Comparison of ENCODE assay signal across 24 cellular contexts in the genomic region with DNA sequence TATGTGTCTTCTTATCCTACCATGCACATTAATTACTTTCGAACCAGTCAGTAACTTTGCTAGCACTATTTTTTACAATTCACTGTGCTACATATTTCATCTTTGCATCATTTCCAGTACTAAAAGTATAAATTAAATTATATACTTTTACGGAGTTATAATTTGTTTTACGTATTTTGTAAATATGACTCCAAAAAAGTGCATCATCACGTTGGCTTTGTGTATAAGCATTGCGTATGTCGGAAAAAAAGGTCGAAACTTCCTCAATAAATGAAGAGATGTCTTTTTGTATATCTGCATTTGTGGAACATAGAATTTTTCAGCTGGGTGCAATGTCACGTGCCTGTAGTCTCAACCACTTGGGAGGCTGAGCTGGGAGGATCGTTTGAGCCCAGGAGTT.
"Had no signal": no experiment of that assay in that cellular context is flagged by ENCODE, and none has a peak within 500 bp of the region (broad histone marks: within the 10 kb centered on the region; RNA-seq: fewer than 3 reads in every experiment).

No MANE protein-coding gene starts in this region.

- H3K9me3 Mint-ChIP-seq: mesothelial cell of epicardium had no signal

- H3K27me3 Mint-ChIP-seq: naive B cell had no signal

- H3K36me3 Mint-ChIP-seq: naive B cell had no signal

- H3K9me3 ChIP-seq: esophagus squamous epithelium, gastrocnemius medialis, heart right ventricle, left lung, lower lobe of right lung, mucosa of descending colon had no signal

- H3K27me3 ChIP-seq: dorsolateral prefrontal cortex, esophagus squamous epithelium, gastrocnemius medialis, heart right ventricle, left lung had no signal

- ATAC-seq: esophagus mucosa, gastrocnemius medialis, heart right ventricle, left cardiac atrium, left lung, left ventricle myocardium superior, lower lobe of right lung, mucosa of descending colon had no signal

- H3K36me3 ChIP-seq: esophagus squamous epithelium, gastrocnemius medialis, heart right ventricle, left lung, lower lobe of right lung had no signal

- DNase-seq: dermis blood vessel endothelial cell; dorsolateral prefrontal cortex; effector CD4-positive, alpha-beta T cell; effector memory CD4-positive, alpha-beta T cell; erythroblast; esophagus squamous epithelium; foreskin fibroblast; foreskin melanocyte; gastrocnemius medialis; glutamatergic neuron; head of caudate nucleus; heart right ventricle; hippocampal formation; left cardiac atrium; left lung; left ventricle myocardium superior; lower lobe of right lung; mesenchymal stem cell; mucosa of descending colon; naive B cell had no signal

- H3K4me1 Mint-ChIP-seq: naive B cell had no signal

- H3K4me3 Mint-ChIP-seq: mesothelial cell of epicardium, naive B cell had no signal

- H3K27ac ChIP-seq: coronary artery, dorsolateral prefrontal cortex, epithelial cell of prostate, esophagus squamous epithelium, gastrocnemius medialis, heart right ventricle, left lung, lower lobe of right lung had no signal

- H3K27ac Mint-ChIP-seq: mesothelial cell of epicardium, naive B cell had no signal

- H3K4me3 ChIP-seq: coronary artery, dorsolateral prefrontal cortex, esophagus squamous epithelium, gastrocnemius medialis, heart right ventricle, left lung, lower lobe of right lung, mucosa of descending colon had no signal

- H3K4me1 ChIP-seq: gastrocnemius medialis had no signal
